12 cellular contexts compared by ENCODE assay signal in the genomic region with DNA sequence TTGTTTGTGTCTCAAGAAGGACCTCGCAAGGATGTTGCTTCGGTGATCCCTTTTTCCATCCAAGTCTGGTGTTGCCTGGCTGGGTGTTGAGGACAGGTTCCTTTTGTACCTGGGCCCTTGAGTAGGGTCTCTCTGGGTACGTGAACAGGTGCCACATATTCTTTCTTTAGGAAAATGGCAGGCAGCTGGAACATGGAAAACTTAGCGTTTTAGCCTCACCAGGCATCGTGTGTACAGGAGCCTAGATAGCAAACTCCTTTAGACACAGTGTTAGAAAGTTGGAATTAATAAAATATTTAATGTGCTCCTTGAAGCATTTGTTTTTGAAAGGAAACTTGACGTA. TPM values are rescaled to one million over a fixed set of nuclear protein-coding genes. Genes with fewer than 3 reads are reported as not detected.
DNase-seq lines count a peak whose midpoint lies in the region; ATAC-seq and TF ChIP-seq lines count a peak whose summit lies in the region.
"Had no signal": no experiment of that assay in that cellular context is flagged by ENCODE, and none has a peak within 500 bp of the region (broad histone marks: within the 10 kb centered on the region; RNA-seq: fewer than 3 reads in every experiment).

No MANE protein-coding gene starts in this region.

- intact Hi-C loops in activated CD4-positive, alpha-beta memory T cell treated with anti-CD3 and anti-CD28 coated beads for 36 hours (cut with micrococcal nuclease), result loop anchor here (2.0 kb wide), 1 partner anchor 47 kb away; no protein-coding TSS in a partner anchor
- intact Hi-C loops in lower lobe of right lung (cut with DNase I) (loop anchor here (10.0 kb wide), 2 partner anchors 69 to 159 kb away; no protein-coding TSS in a partner anchor), thyroid gland (cut with DNase I) (loop anchor here (5.0 to 10.0 kb wide), 2 partner anchors 162 to 229 kb away; no protein-coding TSS in a partner anchor)

- no peak overlapping the region for H3K4me3 Mint-ChIP-seq in activated T-cell treated with anti-CD3 and anti-CD28 coated beads, Interleukin-2, amount 50 U/mL, for 72 hours
- no peak overlapping the region for H3K4me3 Mint-ChIP-seq in activated T-cell treated with anti-CD3 and anti-CD28 coated beads, Interleukin-2, amount 50 U/mL, for 4 hours
- no peak overlapping the region for H3K4me3 Mint-ChIP-seq in activated CD4-positive, alpha-beta memory T cell treated with anti-CD3 and anti-CD28 coated beads for 36 hours
- H3K4me3 Mint-ChIP-seq in nephron progenitor cell, result no peak overlapping the region
- H3K4me3 Mint-ChIP-seq: activated naive CD4-positive, alpha-beta T cell treated with anti-CD3 and anti-CD28 coated beads, Interleukin-2, amount 50 U/mL, for 24 hours had no signal

- CTCF ChIA-PET in activated CD4-positive, alpha-beta memory T cell treated with anti-CD3 and anti-CD28 coated beads for 36 hours (lab: Charles Lee), result interaction anchor here (0.7 to 6.7 kb wide), 21 partner anchors 10 to 519 kb away, joined by 3 to 192 read pairs (median 12); no protein-coding TSS in a partner anchor

- TF ChIP-seq POLR2A in thyroid gland (IDR thresholded peaks at IDR 0.05), result no peak

- POLR2A ChIA-PET in activated CD4-positive, alpha-beta memory T cell treated with anti-CD3 and anti-CD28 coated beads for 36 hours (lab: Charles Lee), result no interaction called here

- H3K27me3 ChIP-seq in lower lobe of right lung (ENCODE audit: low read depth), result no peaks in the 10 kb centered on the region
- no peaks in the 10 kb centered on the region for H3K27me3 ChIP-seq in thyroid gland

- no peak for DNase-seq in activated T-cell treated with anti-CD3 and anti-CD28 coated beads, Interleukin-2, amount 50 U/mL, for 72 hours
- DNase-seq in activated T-cell treated with anti-CD3 and anti-CD28 coated beads, Interleukin-2, amount 50 U/mL, for 4 hours, result no peak
- no peak for DNase-seq in activated CD4-positive, alpha-beta memory T cell treated with anti-CD3 and anti-CD28 coated beads for 36 hours
- DNase-seq in lower lobe of right lung (no peak), thyroid gland (no peak), SKM-1 treated with dmso at 0.1 percent for 144 hours (lab: John Stamatoyannopoulos, UW; ENCODE audit: unreplicated experiment) (no peak), nephron progenitor cell (no peak)
- DNase-seq: NCI-H187 treated with DMSO at 0.1 percent for 48 hours, SIG-M5 had no signal

- H3K4me3 ChIP-seq in lower lobe of right lung (no peak overlapping the region), thyroid gland (replicated peaks in 1 of 3) (no peak overlapping the region)
- H3K4me3 ChIP-seq: smooth muscle cell had no signal

- TF ChIP-seq CTCF in lower lobe of right lung (IDR thresholded peaks at IDR 0.05) (no peak), thyroid gland (IDR thresholded peaks at IDR 0.05) (no peak), nephron progenitor cell (IDR thresholded peaks at IDR 0.05) (no peak)

- H3K4me1 ChIP-seq in lower lobe of right lung (peaks cover 63% of the 10 kb centered on the region), thyroid gland (peaks cover 4 to 35% of the 10 kb centered on the region in 2 donors)

- H3K36me3 Mint-ChIP-seq in activated T-cell treated with anti-CD3 and anti-CD28 coated beads, Interleukin-2, amount 50 U/mL, for 72 hours (ENCODE audit: insufficient read depth in 2 of 2), result peaks cover 10 to 14% of the 10 kb centered on the region in 2 donors
- peaks cover 12% of the 10 kb centered on the region for H3K36me3 Mint-ChIP-seq in activated T-cell treated with anti-CD3 and anti-CD28 coated beads, Interleukin-2, amount 50 U/mL, for 4 hours (ENCODE audit: insufficient read depth)
- peaks cover 22% of the 10 kb centered on the region for H3K36me3 Mint-ChIP-seq in activated CD4-positive, alpha-beta memory T cell treated with anti-CD3 and anti-CD28 coated beads for 36 hours
- peaks cover 31% of the 10 kb centered on the region for H3K36me3 Mint-ChIP-seq in nephron progenitor cell (ENCODE audit: low read depth)

- peaks cover 31% of the 10 kb centered on the region for H3K4me1 Mint-ChIP-seq in activated T-cell treated with anti-CD3 and anti-CD28 coated beads, Interleukin-2, amount 50 U/mL, for 72 hours (ENCODE audit: low read depth)
- peaks cover 40% of the 10 kb centered on the region for H3K4me1 Mint-ChIP-seq in activated T-cell treated with anti-CD3 and anti-CD28 coated beads, Interleukin-2, amount 50 U/mL, for 4 hours (ENCODE audit: low read depth)
- H3K4me1 Mint-ChIP-seq in activated CD4-positive, alpha-beta memory T cell treated with anti-CD3 and anti-CD28 coated beads for 36 hours (ENCODE audit: low read depth), result peaks cover 44% of the 10 kb centered on the region
- peaks cover 50% of the 10 kb centered on the region for H3K4me1 Mint-ChIP-seq in nephron progenitor cell

- ATAC-seq in activated T-cell treated with anti-CD3 and anti-CD28 coated beads, Interleukin-2, amount 50 U/mL, for 72 hours (replicated peaks in 1 of 2), result no peak
- no peak for ATAC-seq in activated T-cell treated with anti-CD3 and anti-CD28 coated beads, Interleukin-2, amount 50 U/mL, for 4 hours
- ATAC-seq in lower lobe of right lung (peak in 1 of 2 donors; percentile 2), GM21717 (IDR thresholded peaks at IDR 0.05; ENCODE audit: unreplicated experiment) (no peak)

- H3K9me3 ChIP-seq in lower lobe of right lung, result no peaks in the 10 kb centered on the region
- H3K9me3 ChIP-seq in thyroid gland, result no peaks in the 10 kb centered on the region

- 88 to 92% methylated on average over 6 of the region's 6 CpGs for WGBS in thyroid gland, 2 donors

- peak overlapping the region; percentile 86 for H3K27ac Mint-ChIP-seq in activated T-cell treated with anti-CD3 and anti-CD28 coated beads, Interleukin-2, amount 50 U/mL, for 72 hours
- H3K27ac Mint-ChIP-seq in activated CD4-positive, alpha-beta memory T cell treated with anti-CD3 and anti-CD28 coated beads for 36 hours, result peak overlapping the region; percentile 67
- no peak overlapping the region for H3K27ac Mint-ChIP-seq in nephron progenitor cell

- H3K9me3 Mint-ChIP-seq in activated T-cell treated with anti-CD3 and anti-CD28 coated beads, Interleukin-2, amount 50 U/mL, for 72 hours, result no peaks in the 10 kb centered on the region
- no peaks in the 10 kb centered on the region for H3K9me3 Mint-ChIP-seq in activated T-cell treated with anti-CD3 and anti-CD28 coated beads, Interleukin-2, amount 50 U/mL, for 4 hours
- H3K9me3 Mint-ChIP-seq in activated CD4-positive, alpha-beta memory T cell treated with anti-CD3 and anti-CD28 coated beads for 36 hours, result no peaks in the 10 kb centered on the region
- H3K9me3 Mint-ChIP-seq in nephron progenitor cell, result no peaks in the 10 kb centered on the region
- H3K9me3 Mint-ChIP-seq: activated naive CD4-positive, alpha-beta T cell treated with anti-CD3 and anti-CD28 coated beads, Interleukin-2, amount 50 U/mL, for 24 hours had no signal

- H3K36me3 ChIP-seq in lower lobe of right lung (peaks cover 31% of the 10 kb centered on the region), thyroid gland (peaks cover 4 to 6% of the 10 kb centered on the region in 2 donors)

- H3K27ac ChIP-seq in lower lobe of right lung (peak overlapping the region; percentile 63), thyroid gland (peak overlapping the region in 2 of 3 donors; percentile 8 to 41)

- H3K27me3 Mint-ChIP-seq in activated T-cell treated with anti-CD3 and anti-CD28 coated beads, Interleukin-2, amount 50 U/mL, for 72 hours (ENCODE audit: low read depth), result no peaks in the 10 kb centered on the region
- no peaks in the 10 kb centered on the region for H3K27me3 Mint-ChIP-seq in activated T-cell treated with anti-CD3 and anti-CD28 coated beads, Interleukin-2, amount 50 U/mL, for 4 hours (ENCODE audit: low read depth)
- H3K27me3 Mint-ChIP-seq in activated CD4-positive, alpha-beta memory T cell treated with anti-CD3 and anti-CD28 coated beads for 36 hours, result no peaks in the 10 kb centered on the region
- no peaks in the 10 kb centered on the region for H3K27me3 Mint-ChIP-seq in nephron progenitor cell (ENCODE audit: low read depth, poor library complexity)
- H3K27me3 Mint-ChIP-seq: activated naive CD4-positive, alpha-beta T cell treated with anti-CD3 and anti-CD28 coated beads, Interleukin-2, amount 50 U/mL, for 24 hours had no signal

RNA-seq across cellular contexts. Expression of gene RBM44, which starts 54.3 kb away (rescaled TPM):
- total RNA-seq in activated T-cell treated with anti-CD3 and anti-CD28 coated beads, Interleukin-2, amount 50 U/mL, for 72 hours, result 1 to 10 TPM; 1.9 TPM
- under 1 TPM; 0.33 to 0.69 (median 0.68) TPM for total RNA-seq in activated T-cell treated with anti-CD3 and anti-CD28 coated beads, Interleukin-2, amount 50 U/mL, for 4 hours
- total RNA-seq in activated CD4-positive, alpha-beta memory T cell treated with anti-CD3 and anti-CD28 coated beads for 36 hours, result under 1 TPM; 0.69 to 0.75 TPM
- 0.59 TPM for total RNA-seq in lower lobe of right lung
- 1 to 10 TPM in 3 of 4 donors, under 1 TPM in 1; 0.89 to 4.1 (median 1.5) TPM for total RNA-seq in thyroid gland
